ENCODE assay signal across 8 cellular contexts in the genomic region with DNA sequence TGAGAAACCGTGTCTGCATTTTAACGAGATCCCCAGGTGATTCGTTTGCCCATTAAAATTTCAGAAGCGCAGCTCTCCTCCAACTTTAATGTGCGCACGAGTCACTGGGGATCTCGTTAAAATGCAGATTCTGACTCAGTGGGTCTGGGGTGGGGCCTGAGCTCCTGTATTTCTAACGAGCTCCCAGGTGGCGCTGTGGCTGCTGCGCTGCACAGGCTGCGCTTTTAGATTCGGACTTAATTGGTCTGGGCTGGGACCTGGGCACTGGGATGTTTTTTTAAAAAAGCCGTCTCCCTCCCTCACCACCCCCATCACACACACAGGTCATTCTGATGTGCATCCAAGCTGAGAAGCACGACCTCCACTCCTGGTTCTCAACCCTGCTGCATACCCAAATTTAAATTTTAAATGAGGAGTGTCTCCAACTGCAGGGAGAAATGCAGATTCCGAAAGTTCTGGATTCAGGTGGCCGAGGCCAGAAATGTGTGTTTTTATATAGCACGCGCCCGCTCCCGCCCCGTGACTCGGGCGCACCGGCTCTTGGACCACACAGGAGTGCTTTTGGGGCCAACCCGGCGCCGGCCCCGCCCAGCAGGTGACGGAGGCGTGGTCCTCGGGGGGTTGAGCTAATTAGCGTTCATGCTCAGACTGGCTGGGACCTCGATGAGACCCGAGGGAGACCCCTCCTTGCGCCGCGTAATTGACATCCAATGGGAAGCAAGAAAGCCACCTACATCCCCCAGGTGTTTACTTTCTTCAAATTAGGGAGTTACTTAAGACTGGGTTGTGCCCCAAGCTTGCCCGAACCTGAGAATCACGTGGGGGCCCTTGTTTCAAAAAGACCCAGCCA.
DNase-seq lines count a peak whose midpoint lies in the region; ATAC-seq and TF ChIP-seq lines count a peak whose summit lies in the region.

No MANE protein-coding gene starts in this region.

- H3K9me3 ChIP-seq in breast epithelium: no peaks in the 10 kb centered on the region
- no peaks in the 10 kb centered on the region for H3K9me3 ChIP-seq in suprapubic skin
- 0 out of 2 replicates have a peak, but pooled peaks cover 2% of the 10 kb centered on the region for H3K9me3 ChIP-seq in HAP-1

- ATAC-seq in left colon: peak; percentile 48

- intact Hi-C loops in breast epithelium (cut with DNase I; ENCODE audit: low total_unique reads): loop anchor here (5.0 kb wide), 1 partner anchor 1577 kb away; no protein-coding TSS in a partner anchor
- intact Hi-C loops in left colon (cut with DNase I, micrococcal nuclease): no loop called here

- H3K4me1 ChIP-seq in breast epithelium (no peaks in the 10 kb centered on the region), suprapubic skin (peaks cover 34% of the 10 kb centered on the region), HAP-1 (no peaks in the 10 kb centered on the region; the same call in 1 of the 2 replicates)

- WGBS in suprapubic skin: 12% methylated on average over 12 of the region's 39 CpGs

- no peak for TF ChIP-seq EP300 in suprapubic skin (IDR thresholded peaks at IDR 0.05)

- H3K27me3 ChIP-seq in breast epithelium: peaks cover 5 to 25% of the 10 kb centered on the region in 2 donors
- peaks cover 26% of the 10 kb centered on the region for H3K27me3 ChIP-seq in suprapubic skin
- H3K27me3 ChIP-seq in HAP-1 (ENCODE audit: low read depth): no peaks in the 10 kb centered on the region

- peak; percentile 63 for DNase-seq in activated CD8-positive, alpha-beta memory T cell treated with anti-CD3 and anti-CD28 coated beads for 24 hours
- DNase-seq in activated CD8-positive, alpha-beta memory T cell treated with anti-CD3 and anti-CD28 coated beads, Interleukin-2, amount 50 U/mL, for 4 hours: no peak
- DNase-seq in breast epithelium (ENCODE audit: low spot score in 2 of 2) (peak in 1 of 2 donors; percentile 21), left colon (peak in 1 of 2 donors; percentile 24), suprapubic skin (ENCODE audit: low spot score in 2 of 2) (no peak), HAP-1 (ENCODE audit: low spot score in 2 of 2) (no peak), NCI-H1105 treated with DMSO at 0.1 percent for 48 hours (lab: John Stamatoyannopoulos, UW) (no peak), 8988T (no peak)

- in situ Hi-C loops in HAP-1 (cut with MboI; ENCODE audit: low sequenced_read_pairs): no loop called here

- TF ChIP-seq POLR2A in breast epithelium (IDR thresholded peaks at IDR 0.05) (no peak), suprapubic skin (IDR thresholded peaks at IDR 0.05) (no peak)

- TF ChIP-seq CTCF in breast epithelium (IDR thresholded peaks at IDR 0.05): no peak
- TF ChIP-seq CTCF in suprapubic skin (IDR thresholded peaks at IDR 0.05): no peak

- H3K36me3 ChIP-seq in breast epithelium (no peaks in the 10 kb centered on the region), suprapubic skin (no peaks in the 10 kb centered on the region), HAP-1 (replicated peaks) (no peaks in the 10 kb centered on the region)

- H3K27ac ChIP-seq in breast epithelium (no peak overlapping the region), suprapubic skin (no peak overlapping the region)

- H3K4me3 ChIP-seq in breast epithelium: peak overlapping the region in 2 of 3 donors; percentile 54 to 77
- H3K4me3 ChIP-seq in suprapubic skin: peak overlapping the region; percentile 60
- H3K4me3 ChIP-seq in HAP-1: no peak overlapping the region
